ENCODE assay signal across 18 cellular contexts in the genomic region with DNA sequence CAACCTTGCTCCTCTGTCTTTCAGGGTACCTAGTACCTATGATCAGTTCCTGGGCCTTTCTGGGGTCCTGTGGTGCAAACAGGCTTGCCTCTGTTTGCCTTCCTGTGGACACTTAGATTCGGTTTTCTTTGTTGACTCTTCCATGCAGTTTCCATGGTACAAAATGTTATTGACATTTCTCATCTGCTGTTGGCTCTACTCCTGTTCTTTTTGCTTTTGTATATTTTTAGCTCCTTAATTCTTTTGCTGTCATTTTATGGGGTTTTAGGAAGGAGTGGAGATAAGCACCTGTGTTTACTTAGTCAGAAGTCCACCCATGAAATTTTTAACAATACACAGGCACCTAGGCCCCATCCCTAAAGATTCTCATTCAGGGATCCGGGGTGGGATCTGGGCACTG. TPM values are rescaled to one million over a fixed set of nuclear protein-coding genes. Genes with fewer than 3 reads are reported as not detected.
"Had no signal": no experiment of that assay in that cellular context is flagged by ENCODE, and none has a peak within 500 bp of the region (broad histone marks: within the 10 kb centered on the region; RNA-seq: fewer than 3 reads in every experiment).

No MANE protein-coding gene starts in this region.

- ATAC-seq: activated T-cell treated with anti-CD3 and anti-CD28 coated beads, Interleukin-2, amount 50 U/mL, for 72 hours; natural killer cell treated with Interleukin-12 subunit alpha and Interleukin-12 subunit beta and Interleukin-15 and Interleukin-18, amount 100 ng/mL, for 72 hours; stimulated activated naive B cell treated with anti-CD40 and anti-IgM and Interleukin-4, amounts not matched to agents 10 μg/mL and 1 μg/mL and 100 μg/mL, for 72 hours had no signal

- H3K4me3 Mint-ChIP-seq: activated CD4-positive, alpha-beta memory T cell treated with anti-CD3 and anti-CD28 coated beads, Interleukin-2, amount 10 ng/mL, durations not matched to agents 7 days and 5 days; activated naive CD8-positive, alpha-beta T cell treated with anti-CD3 and anti-CD28 coated beads for 36 hours; activated T-cell treated with anti-CD3 and anti-CD28 coated beads, Interleukin-2, amount 50 U/mL, for 72 hours; memory B cell; natural killer cell treated with Interleukin-12 subunit alpha and Interleukin-12 subunit beta and Interleukin-15 and Interleukin-18, amount 100 ng/mL, for 72 hours; stimulated activated naive B cell treated with anti-CD40 and anti-IgM and Interleukin-4, amounts not matched to agents 10 μg/mL and 1 μg/mL and 100 μg/mL, for 72 hours had no signal

- DNase-seq: activated CD4-positive, alpha-beta memory T cell treated with anti-CD3 and anti-CD28 coated beads, Interleukin-2, amount 10 ng/mL, durations not matched to agents 7 days and 5 days; activated gamma-delta T cell treated with Interleukin-2 at 50 U/mL for 16 hours; activated naive CD8-positive, alpha-beta T cell treated with anti-CD3 and anti-CD28 coated beads for 36 hours; activated T-cell treated with anti-CD3 and anti-CD28 coated beads, Interleukin-2, amount 50 U/mL, for 72 hours; brain microvascular endothelial cell; effector memory CD4-positive, alpha-beta T cell; kidney; left ventricle myocardium inferior; nucleus accumbens; sigmoid colon; stimulated activated CD4-positive, alpha-beta T cell treated with anti-CD3 and anti-CD28 coated beads, Interleukin-2, amount 100 ng/mL, for 24 hours; stimulated activated naive B cell treated with anti-CD40 and anti-IgM and Interleukin-4, amounts not matched to agents 10 μg/mL and 1 μg/mL and 100 μg/mL, for 72 hours had no signal

- H3K27ac ChIP-seq: brain microvascular endothelial cell, left ventricle myocardium inferior, sigmoid colon, tibial nerve, vagina had no signal

- H3K4me1 Mint-ChIP-seq: activated CD4-positive, alpha-beta memory T cell treated with anti-CD3 and anti-CD28 coated beads, Interleukin-2, amount 10 ng/mL, durations not matched to agents 7 days and 5 days; activated naive CD8-positive, alpha-beta T cell treated with anti-CD3 and anti-CD28 coated beads for 36 hours; memory B cell; stimulated activated naive B cell treated with anti-CD40 and anti-IgM and Interleukin-4, amounts not matched to agents 10 μg/mL and 1 μg/mL and 100 μg/mL, for 72 hours had no signal

- H3K36me3 Mint-ChIP-seq: activated naive CD8-positive, alpha-beta T cell treated with anti-CD3 and anti-CD28 coated beads for 36 hours; memory B cell; natural killer cell treated with Interleukin-12 subunit alpha and Interleukin-12 subunit beta and Interleukin-15 and Interleukin-18, amount 100 ng/mL, for 72 hours; stimulated activated naive B cell treated with anti-CD40 and anti-IgM and Interleukin-4, amounts not matched to agents 10 μg/mL and 1 μg/mL and 100 μg/mL, for 72 hours had no signal

- H3K9me3 Mint-ChIP-seq: activated CD4-positive, alpha-beta memory T cell treated with anti-CD3 and anti-CD28 coated beads, Interleukin-2, amount 10 ng/mL, durations not matched to agents 7 days and 5 days; activated naive CD8-positive, alpha-beta T cell treated with anti-CD3 and anti-CD28 coated beads for 36 hours; activated T-cell treated with anti-CD3 and anti-CD28 coated beads, Interleukin-2, amount 50 U/mL, for 72 hours; memory B cell; natural killer cell treated with Interleukin-12 subunit alpha and Interleukin-12 subunit beta and Interleukin-15 and Interleukin-18, amount 100 ng/mL, for 72 hours; stimulated activated naive B cell treated with anti-CD40 and anti-IgM and Interleukin-4, amounts not matched to agents 10 μg/mL and 1 μg/mL and 100 μg/mL, for 72 hours had no signal

- H3K27ac Mint-ChIP-seq: activated CD4-positive, alpha-beta memory T cell treated with anti-CD3 and anti-CD28 coated beads, Interleukin-2, amount 10 ng/mL, durations not matched to agents 7 days and 5 days; activated naive CD8-positive, alpha-beta T cell treated with anti-CD3 and anti-CD28 coated beads for 36 hours; activated T-cell treated with anti-CD3 and anti-CD28 coated beads, Interleukin-2, amount 50 U/mL, for 72 hours; memory B cell; natural killer cell treated with Interleukin-12 subunit alpha and Interleukin-12 subunit beta and Interleukin-15 and Interleukin-18, amount 100 ng/mL, for 72 hours; stimulated activated naive B cell treated with anti-CD40 and anti-IgM and Interleukin-4, amounts not matched to agents 10 μg/mL and 1 μg/mL and 100 μg/mL, for 72 hours had no signal

RNA-seq across cellular contexts. Expression of a gene that starts 20.5 kb away (rescaled TPM):
- total RNA-seq: activated CD4-positive, alpha-beta memory T cell treated with anti-CD3 and anti-CD28 coated beads, Interleukin-2, amount 10 ng/mL, durations not matched to agents 7 days and 5 days; activated naive CD8-positive, alpha-beta T cell treated with anti-CD3 and anti-CD28 coated beads for 36 hours; activated T-cell treated with anti-CD3 and anti-CD28 coated beads, Interleukin-2, amount 50 U/mL, for 72 hours; fibroblast of lung; kidney; left ventricle myocardium inferior; natural killer cell treated with Interleukin-12 subunit alpha and Interleukin-12 subunit beta and Interleukin-15 and Interleukin-18, amount 100 ng/mL, for 72 hours; pulmonary artery endothelial cell; sigmoid colon; tibial nerve; vagina had no signal
